ENCODE assay signal across 1 cellular context in genomic region chr6:75199856-75200255, GRCh38.
TF ChIP-seq lines count a peak whose summit lies in the region.

No MANE protein-coding gene starts in this region.

TF ChIP-seq in IMR-90, 13 proteins besides CTCF, POLR2A, EP300 and RAD21:
- TF ChIP-seq USF2 (IDR thresholded peaks at IDR 0.05; ENCODE audit: low read depth, low read length) (no peak), SMC3 (IDR thresholded peaks at IDR 0.05; ENCODE audit: low read depth, low read length) (no peak), BHLHE40 (IDR thresholded peaks at IDR 0.05; ENCODE audit: low read depth, low read length) (no peak), NFE2L2 (IDR thresholded peaks at IDR 0.05; ENCODE audit: low read depth, low read length) (no peak), RCOR1 (IDR thresholded peaks at IDR 0.05; ENCODE audit: insufficient replicate concordance, low read length) (no peak), ELK1 (IDR thresholded peaks at IDR 0.05; ENCODE audit: borderline replicate concordance, low read depth, low read length) (no peak), MAZ (IDR thresholded peaks at IDR 0.05; ENCODE audit: borderline replicate concordance, low read depth, low read length) (no peak), MXI1 (IDR thresholded peaks at IDR 0.05; ENCODE audit: borderline replicate concordance, low read depth, low read length) (no peak), FOS (IDR thresholded peaks at IDR 0.05; ENCODE audit: low read depth, low read length) (no peak), MAFK (IDR thresholded peaks at IDR 0.05; ENCODE audit: low read depth, low read length) (no peak), CEBPB (IDR thresholded peaks at IDR 0.05; ENCODE audit: low read depth, low read length) (no peak)
